Comparison of ENCODE assay signal across 15 cellular contexts in the genomic region with DNA sequence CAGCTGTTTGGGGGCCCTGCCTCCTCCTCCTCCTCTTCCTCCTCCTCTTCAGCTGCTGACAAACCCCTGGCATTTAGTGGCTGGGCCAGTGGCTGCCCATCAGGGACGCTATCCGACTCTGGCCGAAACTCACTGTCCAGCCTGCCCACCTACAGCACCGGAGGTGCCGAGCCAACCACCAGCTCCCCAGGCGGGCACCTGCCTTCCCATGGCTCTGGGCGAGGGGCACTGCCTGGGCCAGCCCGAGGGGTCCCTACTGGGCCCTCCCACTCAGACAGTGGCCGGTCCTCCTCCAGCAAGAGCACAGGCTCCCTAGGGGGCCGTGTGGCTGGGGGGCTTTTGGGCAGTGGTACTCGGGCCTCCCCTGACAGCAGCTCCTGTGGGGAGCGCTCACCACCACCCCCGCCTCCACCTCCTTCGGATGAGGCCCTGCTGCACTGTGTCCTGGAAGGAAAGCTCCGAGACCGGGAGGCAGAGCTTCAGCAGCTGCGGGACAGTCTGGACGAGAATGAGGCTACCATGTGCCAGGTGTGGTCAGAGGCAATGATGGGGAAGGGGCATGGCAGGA.
"Had no signal": no experiment of that assay in that cellular context is flagged by ENCODE, and none has a peak within 500 bp of the region (broad histone marks: within the 10 kb centered on the region; RNA-seq: fewer than 3 reads in every experiment).

No MANE protein-coding gene starts in this region.

- H3K36me3 ChIP-seq: colonic mucosa had no signal

- H3K27ac ChIP-seq: colonic mucosa, neutrophil, right atrium auricular region, vagina had no signal

- DNase-seq: activated effector memory CD4-positive, alpha-beta T cell treated with Interleukin-2 at 50 U/mL for 16 hours; activated T-cell treated with anti-CD3 and anti-CD28 coated beads, Interleukin-2, amount 50 U/mL, for 1 hour; amygdala; colonic mucosa; effector CD4-positive, alpha-beta T cell; foreskin melanocyte; posterior cingulate gyrus; spleen; stimulated activated CD4-positive, alpha-beta T cell treated with anti-CD3 and anti-CD28 coated beads, Interleukin-1b, Interleukin-23, amount 100 ng/mL, for 48 hours had no signal

- H3K27me3 ChIP-seq: colonic mucosa, neutrophil, right atrium auricular region, spleen, vagina had no signal

- H3K9me3 ChIP-seq: colonic mucosa, neutrophil, right atrium auricular region, spleen, vagina had no signal

- ATAC-seq: activated CD4-positive, CD25-positive, alpha-beta regulatory T cell treated with anti-CD3 and anti-CD28 coated beads, Interleukin-2, amount 50 U/mL, for 24 hours; activated naive CD4-positive, alpha-beta T cell treated with anti-CD3 and anti-CD28 coated beads, Interleukin-2, amount 50 U/mL, for 72 hours; stimulated activated memory B cell treated with anti-CD40 and anti-IgM and Interleukin-4, amounts not matched to agents 10 μg/mL and 1 μg/mL and 100 μg/mL, for 72 hours had no signal

- H3K4me3 ChIP-seq: colonic mucosa, right atrium auricular region, spleen, vagina had no signal
